8 cellular contexts compared by ENCODE assay signal in the genomic region with DNA sequence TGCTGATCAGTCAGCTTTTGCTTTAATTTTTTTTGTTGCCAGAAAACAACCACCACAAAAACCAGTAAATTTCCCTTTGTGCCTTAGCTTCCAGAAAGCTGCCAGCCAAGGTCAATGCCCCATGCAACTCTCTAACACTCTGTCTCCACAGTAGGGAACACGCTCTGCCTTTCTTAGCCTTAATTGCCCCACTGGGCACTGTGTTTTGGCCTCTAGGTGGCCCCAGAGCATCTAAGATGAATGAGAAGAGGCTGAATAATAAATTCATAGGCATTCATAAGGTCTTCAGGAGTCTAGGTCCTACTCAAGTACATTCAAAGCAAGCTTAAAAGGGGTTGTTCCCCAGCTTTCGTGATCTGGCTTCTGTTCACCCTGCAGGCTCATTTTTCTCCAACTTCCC. TPM values are rescaled to one million over a fixed set of nuclear protein-coding genes. Genes with fewer than 3 reads are reported as not detected.
A peak's percentile ranks its signal among the peaks of the same experiment; 100 is the strongest.
DNase-seq lines count a peak whose midpoint lies in the region; ATAC-seq and TF ChIP-seq lines count a peak whose summit lies in the region.

No MANE protein-coding gene starts in this region.

- H3K9me3 ChIP-seq in BE2C, result no peaks in the 10 kb centered on the region

- H3K27me3 ChIP-seq in BE2C, result no peaks in the 10 kb centered on the region
- H3K27me3 ChIP-seq in GM06990 (replicated peaks; ENCODE audit: control insufficient read depth, insufficient read depth, low read length), result no peaks in the 10 kb centered on the region

- peak; percentile 25; the same call in 1 of the 2 replicates for TF ChIP-seq CTCF in BE2C (IDR thresholded peaks at IDR 0.05; ENCODE audit: low read depth, low read length)
- peak; percentile 64 for TF ChIP-seq CTCF in GM06990 (IDR thresholded peaks at IDR 0.05; ENCODE audit: insufficient read depth, low read length, poor library complexity, severe bottlenecking)

- ATAC-seq in HG02763 (IDR thresholded peaks at IDR 0.05; ENCODE audit: unreplicated experiment) (no peak), HG02588 (IDR thresholded peaks at IDR 0.05; ENCODE audit: unreplicated experiment) (no peak), Right ventricle myocardium inferior (no peak)

- DNase-seq in BE2C (no peak), GM06990 (ENCODE audit: extremely low read depth, insufficient read length) (no peak), NCI-H1105 treated with DMSO at 0.1 percent for 48 hours (lab: John Stamatoyannopoulos, UW) (peak; percentile 46), erythroblast (lab: John Stamatoyannopoulos, UW) (peak; percentile 36 to 62), NCI-H446 treated with DMSO at 0.1 percent for 48 hours (lab: John Stamatoyannopoulos, UW) (no peak), Right ventricle myocardium inferior (ENCODE audit: missing footprints) (no peak)

- H3K4me1 ChIP-seq in BE2C, result no peaks in the 10 kb centered on the region

- no peak for TF ChIP-seq POLR2A in erythroblast (IDR thresholded peaks at IDR 0.05; ENCODE audit: low read length)

- intact Hi-C loops in Right ventricle myocardium inferior (cut with DNase I), result no loop called here

- H3K36me3 ChIP-seq in BE2C (no peaks in the 10 kb centered on the region), GM06990 (ENCODE audit: control insufficient read depth, insufficient read depth, low read length) (no peaks in the 10 kb centered on the region)

- H3K4me3 ChIP-seq in BE2C (ENCODE audit: low read depth, low read length) (no peak overlapping the region), GM06990 (replicated peaks; ENCODE audit: low read depth, low read length) (no peak overlapping the region)

RNA-seq across cellular contexts. Expression of a gene that starts 57.7 kb away (rescaled TPM):
- polyA plus RNA-seq in BE2C (2012; ENCODE audit: insufficient read depth, insufficient read length, low read depth), result 0.28 TPM
- not detected for total RNA-seq in Right ventricle myocardium inferior

Comparison
In these comparisons a context has a peak if more than half of its experiments do, and no peak if none do; other contexts are left out.
1. DNase-seq: peak in NCI-H1105 treated with DMSO at 0.1 percent for 48 hours (single experiment) and erythroblast (2 of 2); none in BE2C (single experiment), GM06990 (single experiment), NCI-H446 treated with DMSO at 0.1 percent for 48 hours (single experiment) and Right ventricle myocardium inferior (single experiment).